In the genomic region with DNA sequence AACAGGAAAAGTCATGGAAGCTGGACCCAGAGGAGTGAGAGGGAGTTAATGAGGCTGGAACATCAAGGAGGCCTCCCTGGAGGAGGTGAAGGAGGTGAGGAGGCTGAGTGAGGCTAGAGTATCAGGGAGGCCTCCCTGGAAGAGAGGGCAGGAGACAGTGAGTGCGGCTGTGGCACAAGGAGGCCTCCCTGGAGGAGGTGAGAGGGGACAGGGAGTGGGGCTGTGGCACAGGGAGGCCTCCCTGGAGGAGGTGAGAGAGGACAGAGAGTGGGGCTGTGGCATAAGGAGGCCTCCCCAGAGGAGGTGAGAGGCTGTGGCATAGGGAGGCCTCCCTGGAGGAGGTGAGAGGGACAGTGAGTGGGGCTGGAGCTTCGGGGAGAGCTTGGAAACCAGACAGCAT, we compare ENCODE assay signal across 1 cellular context.
TF ChIP-seq lines count a peak whose summit lies in the region.

No MANE protein-coding gene starts in this region.

TF ChIP-seq in H1, 55 proteins besides CTCF, POLR2A, EP300 and RAD21:
- TF ChIP-seq BRCA1 (IDR thresholded peaks at IDR 0.05; ENCODE audit: low read depth, low read length) (no peak), SP4 (IDR thresholded peaks at IDR 0.05; ENCODE audit: low read length) (no peak), GABPA (IDR thresholded peaks at IDR 0.05; ENCODE audit: borderline replicate concordance, insufficient read depth, low read length) (no peak), SIRT6 (IDR thresholded peaks at IDR 0.05; ENCODE audit: low read length) (no peak), CHD2 (IDR thresholded peaks at IDR 0.05; ENCODE audit: low read length) (no peak), TCF12 (IDR thresholded peaks at IDR 0.05; ENCODE audit: low read depth, low read length) (no peak), SRF (IDR thresholded peaks at IDR 0.05; ENCODE audit: low read depth, low read length) (no peak), POLR2AphosphoS5 (IDR thresholded peaks at IDR 0.05; ENCODE audit: low read depth, low read length) (no peak), POU5F1 (IDR thresholded peaks at IDR 0.05; ENCODE audit: low read depth, low read length) (no peak), CHD1 (IDR thresholded peaks at IDR 0.05; ENCODE audit: low read depth, low read length) (no peak), CBX8 (IDR thresholded peaks at IDR 0.05; ENCODE audit: borderline replicate concordance, low read depth, low read length) (no peak)
- TF ChIP-seq, protein P1, sequence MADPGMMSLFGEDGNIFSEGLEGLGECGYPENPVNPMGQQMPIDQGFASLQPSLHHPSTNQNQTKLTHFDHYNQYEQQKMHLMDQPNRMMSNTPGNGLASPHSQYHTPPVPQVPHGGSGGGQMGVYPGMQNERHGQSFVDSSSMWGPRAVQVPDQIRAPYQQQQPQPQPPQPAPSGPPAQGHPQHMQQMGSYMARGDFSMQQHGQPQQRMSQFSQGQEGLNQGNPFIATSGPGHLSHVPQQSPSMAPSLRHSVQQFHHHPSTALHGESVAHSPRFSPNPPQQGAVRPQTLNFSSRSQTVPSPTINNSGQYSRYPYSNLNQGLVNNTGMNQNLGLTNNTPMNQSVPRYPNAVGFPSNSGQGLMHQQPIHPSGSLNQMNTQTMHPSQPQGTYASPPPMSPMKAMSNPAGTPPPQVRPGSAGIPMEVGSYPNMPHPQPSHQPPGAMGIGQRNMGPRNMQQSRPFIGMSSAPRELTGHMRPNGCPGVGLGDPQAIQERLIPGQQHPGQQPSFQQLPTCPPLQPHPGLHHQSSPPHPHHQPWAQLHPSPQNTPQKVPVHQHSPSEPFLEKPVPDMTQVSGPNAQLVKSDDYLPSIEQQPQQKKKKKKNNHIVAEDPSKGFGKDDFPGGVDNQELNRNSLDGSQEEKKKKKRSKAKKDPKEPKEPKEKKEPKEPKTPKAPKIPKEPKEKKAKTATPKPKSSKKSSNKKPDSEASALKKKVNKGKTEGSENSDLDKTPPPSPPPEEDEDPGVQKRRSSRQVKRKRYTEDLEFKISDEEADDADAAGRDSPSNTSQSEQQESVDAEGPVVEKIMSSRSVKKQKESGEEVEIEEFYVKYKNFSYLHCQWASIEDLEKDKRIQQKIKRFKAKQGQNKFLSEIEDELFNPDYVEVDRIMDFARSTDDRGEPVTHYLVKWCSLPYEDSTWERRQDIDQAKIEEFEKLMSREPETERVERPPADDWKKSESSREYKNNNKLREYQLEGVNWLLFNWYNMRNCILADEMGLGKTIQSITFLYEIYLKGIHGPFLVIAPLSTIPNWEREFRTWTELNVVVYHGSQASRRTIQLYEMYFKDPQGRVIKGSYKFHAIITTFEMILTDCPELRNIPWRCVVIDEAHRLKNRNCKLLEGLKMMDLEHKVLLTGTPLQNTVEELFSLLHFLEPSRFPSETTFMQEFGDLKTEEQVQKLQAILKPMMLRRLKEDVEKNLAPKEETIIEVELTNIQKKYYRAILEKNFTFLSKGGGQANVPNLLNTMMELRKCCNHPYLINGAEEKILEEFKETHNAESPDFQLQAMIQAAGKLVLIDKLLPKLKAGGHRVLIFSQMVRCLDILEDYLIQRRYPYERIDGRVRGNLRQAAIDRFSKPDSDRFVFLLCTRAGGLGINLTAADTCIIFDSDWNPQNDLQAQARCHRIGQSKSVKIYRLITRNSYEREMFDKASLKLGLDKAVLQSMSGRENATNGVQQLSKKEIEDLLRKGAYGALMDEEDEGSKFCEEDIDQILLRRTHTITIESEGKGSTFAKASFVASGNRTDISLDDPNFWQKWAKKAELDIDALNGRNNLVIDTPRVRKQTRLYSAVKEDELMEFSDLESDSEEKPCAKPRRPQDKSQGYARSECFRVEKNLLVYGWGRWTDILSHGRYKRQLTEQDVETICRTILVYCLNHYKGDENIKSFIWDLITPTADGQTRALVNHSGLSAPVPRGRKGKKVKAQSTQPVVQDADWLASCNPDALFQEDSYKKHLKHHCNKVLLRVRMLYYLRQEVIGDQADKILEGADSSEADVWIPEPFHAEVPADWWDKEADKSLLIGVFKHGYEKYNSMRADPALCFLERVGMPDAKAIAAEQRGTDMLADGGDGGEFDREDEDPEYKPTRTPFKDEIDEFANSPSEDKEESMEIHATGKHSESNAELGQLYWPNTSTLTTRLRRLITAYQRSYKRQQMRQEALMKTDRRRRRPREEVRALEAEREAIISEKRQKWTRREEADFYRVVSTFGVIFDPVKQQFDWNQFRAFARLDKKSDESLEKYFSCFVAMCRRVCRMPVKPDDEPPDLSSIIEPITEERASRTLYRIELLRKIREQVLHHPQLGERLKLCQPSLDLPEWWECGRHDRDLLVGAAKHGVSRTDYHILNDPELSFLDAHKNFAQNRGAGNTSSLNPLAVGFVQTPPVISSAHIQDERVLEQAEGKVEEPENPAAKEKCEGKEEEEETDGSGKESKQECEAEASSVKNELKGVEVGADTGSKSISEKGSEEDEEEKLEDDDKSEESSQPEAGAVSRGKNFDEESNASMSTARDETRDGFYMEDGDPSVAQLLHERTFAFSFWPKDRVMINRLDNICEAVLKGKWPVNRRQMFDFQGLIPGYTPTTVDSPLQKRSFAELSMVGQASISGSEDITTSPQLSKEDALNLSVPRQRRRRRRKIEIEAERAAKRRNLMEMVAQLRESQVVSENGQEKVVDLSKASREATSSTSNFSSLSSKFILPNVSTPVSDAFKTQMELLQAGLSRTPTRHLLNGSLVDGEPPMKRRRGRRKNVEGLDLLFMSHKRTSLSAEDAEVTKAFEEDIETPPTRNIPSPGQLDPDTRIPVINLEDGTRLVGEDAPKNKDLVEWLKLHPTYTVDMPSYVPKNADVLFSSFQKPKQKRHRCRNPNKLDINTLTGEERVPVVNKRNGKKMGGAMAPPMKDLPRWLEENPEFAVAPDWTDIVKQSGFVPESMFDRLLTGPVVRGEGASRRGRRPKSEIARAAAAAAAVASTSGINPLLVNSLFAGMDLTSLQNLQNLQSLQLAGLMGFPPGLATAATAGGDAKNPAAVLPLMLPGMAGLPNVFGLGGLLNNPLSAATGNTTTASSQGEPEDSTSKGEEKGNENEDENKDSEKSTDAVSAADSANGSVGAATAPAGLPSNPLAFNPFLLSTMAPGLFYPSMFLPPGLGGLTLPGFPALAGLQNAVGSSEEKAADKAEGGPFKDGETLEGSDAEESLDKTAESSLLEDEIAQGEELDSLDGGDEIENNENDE (IDR thresholded peaks at IDR 0.05; ENCODE audit: insufficient replicate concordance, low read length) = no peak
